Comparison of ENCODE assay signal across 8 cellular contexts in genomic region chr15:75335705-75336355, GRCh38. TPM values are rescaled to one million over a fixed set of nuclear protein-coding genes. Genes with fewer than 3 reads are reported as not detected.
DNase-seq lines count a peak whose midpoint lies in the region; ATAC-seq and TF ChIP-seq lines count a peak whose summit lies in the region.

Gene COMMD4, plus strand, starts transcription at chr15:75336063. Its CDS starts 27 bp downstream, at chr15:75336090.

- H3K4me3 Mint-ChIP-seq in activated CD8-positive, alpha-beta memory T cell treated with anti-CD3 and anti-CD28 coated beads, Interleukin-2, amount 10 ng/mL, durations not matched to agents 7 days and 5 days, result peak within 1 kb of the TSS; percentile 91
- peak within 1 kb of the TSS; percentile 92 for H3K4me3 Mint-ChIP-seq in endodermal cell

- H3K4me1 Mint-ChIP-seq in activated CD8-positive, alpha-beta memory T cell treated with anti-CD3 and anti-CD28 coated beads, Interleukin-2, amount 10 ng/mL, durations not matched to agents 7 days and 5 days, result peaks cover 21% of the 10 kb centered on the region
- peaks cover 14% of the 10 kb centered on the region for H3K4me1 Mint-ChIP-seq in endodermal cell

- H3K9ac ChIP-seq in endodermal cell (ENCODE audit: extremely low read depth, low read length, poor library complexity, severe bottlenecking) (peak within 1 kb of the TSS; percentile 83), mesenchymal stem cell (ENCODE audit: low read length) (peak within 1 kb of the TSS; percentile 95)

- H2BK12ac ChIP-seq in mesenchymal stem cell (ENCODE audit: low read length in 2 of 2), result no peak within 1 kb of the TSS

- H3K27ac Mint-ChIP-seq in activated CD8-positive, alpha-beta memory T cell treated with anti-CD3 and anti-CD28 coated beads, Interleukin-2, amount 10 ng/mL, durations not matched to agents 7 days and 5 days, result peak within 1 kb of the TSS; percentile 92
- peak within 1 kb of the TSS; percentile 98 for H3K27ac Mint-ChIP-seq in endodermal cell

- no peak within 1 kb of the TSS for H3K23ac ChIP-seq in mesenchymal stem cell (ENCODE audit: low read length in 2 of 2)

- peak; percentile 79 for DNase-seq in GM13976 (ENCODE audit: low spot score)
- peak; percentile 92 for DNase-seq in HS-27A (ENCODE audit: low read depth)
- DNase-seq in NOMO-1 treated with dmso at 0.1 percent for 144 hours (lab: John Stamatoyannopoulos, UW; ENCODE audit: unreplicated experiment), result peak; percentile 57
- peak; percentile 92 for DNase-seq in activated CD8-positive, alpha-beta memory T cell treated with anti-CD3 and anti-CD28 coated beads, Interleukin-2, amount 10 ng/mL, durations not matched to agents 7 days and 5 days
- peak; percentile 99 for DNase-seq in endodermal cell
- peak; percentile 95 for DNase-seq in mesenchymal stem cell
- DNase-seq in stimulated activated CD8-positive, alpha-beta memory T cell treated with anti-CD3 and anti-CD28 coated beads, Interleukin-12 subunit alpha, Interleukin-12 subunit beta, amount 100 ng/mL, for 1 hour (ENCODE audit: low read depth), result peak; percentile 42

- H3K79me1 ChIP-seq in mesenchymal stem cell (replicated peaks; ENCODE audit: low read length, poor library complexity, severe bottlenecking), result peaks cover 15% of the 10 kb centered on the region

- TF ChIP-seq CTCF in GM13976 (IDR thresholded peaks at IDR 0.05; ENCODE audit: borderline replicate concordance, control extremely low read depth, extremely low read depth, insufficient read depth, missing control alignments) (no peak), endodermal cell (conservative IDR thresholded peaks at IDR 0.05) (no peak)

- H3K9me3 ChIP-seq in endodermal cell (ENCODE audit: control insufficient read depth, low read length) (no peaks in the 10 kb centered on the region), mesenchymal stem cell (ENCODE audit: control insufficient read depth, low read length) (no peaks in the 10 kb centered on the region)

- H3K14ac ChIP-seq in mesenchymal stem cell (ENCODE audit: low read length in 2 of 2), result no peak within 1 kb of the TSS

- peak within 1 kb of the TSS in 1 of 2 experiments; percentile 40 for H3K4ac ChIP-seq in mesenchymal stem cell (ENCODE audit: low read depth in 1 of 2, low read length in 2 of 2)

- no peak within 1 kb of the TSS for H2BK15ac ChIP-seq in mesenchymal stem cell (ENCODE audit: low read depth, poor library complexity, severe bottlenecking)

- H3K27ac ChIP-seq in endodermal cell (ENCODE audit: low read depth, low read length) (peak within 1 kb of the TSS; percentile 52), mesenchymal stem cell (ENCODE audit: low read length, poor library complexity, severe bottlenecking) (no peak within 1 kb of the TSS)

- peak within 1 kb of the TSS; percentile 2 for H2AFZ ChIP-seq in mesenchymal stem cell (ENCODE audit: low read depth, low read length)

- no peak within 1 kb of the TSS for H4K91ac ChIP-seq in mesenchymal stem cell (ENCODE audit: low read length)

- H3K4me2 ChIP-seq in mesenchymal stem cell (ENCODE audit: low read length, poor library complexity, severe bottlenecking), result peak within 1 kb of the TSS; percentile 68

- no peaks in the 10 kb centered on the region for H3K4me1 ChIP-seq in endodermal cell (ENCODE audit: control insufficient read depth, insufficient read depth, low read length)
- peaks cover 13% of the 10 kb centered on the region for H3K4me1 ChIP-seq in mesenchymal stem cell (ENCODE audit: control insufficient read depth, insufficient read depth, low read depth, low read length)

- H2AK5ac ChIP-seq in mesenchymal stem cell (ENCODE audit: low read length, severe bottlenecking), result peak within 1 kb of the TSS; percentile 19

- peak within 1 kb of the TSS; percentile 11 for H2BK120ac ChIP-seq in mesenchymal stem cell (ENCODE audit: low read depth, low read length)

- peak within 1 kb of the TSS; percentile 79 for H4K8ac ChIP-seq in mesenchymal stem cell (ENCODE audit: low read length)

- H3K36me3 ChIP-seq in endodermal cell (ENCODE audit: control insufficient read depth, insufficient read depth, low read length) (peaks cover 18% of the 10 kb centered on the region), mesenchymal stem cell (ENCODE audit: control insufficient read depth in 1 of 2, insufficient read depth in 2 of 2, low read depth in 1 of 2, low read length in 2 of 2) (peaks cover 24 to 25% of the 10 kb centered on the region in 2 experiments)

- in situ Hi-C loops in GM13976 (cut with MboI; ENCODE audit: low sequenced_read_pairs, unreplicated experiment), result no loop called here

- H3K36me3 Mint-ChIP-seq in activated CD8-positive, alpha-beta memory T cell treated with anti-CD3 and anti-CD28 coated beads, Interleukin-2, amount 10 ng/mL, durations not matched to agents 7 days and 5 days, result peaks cover 2% of the 10 kb centered on the region
- H3K36me3 Mint-ChIP-seq in endodermal cell (ENCODE audit: low read depth), result peaks cover 14% of the 10 kb centered on the region

- peak within 1 kb of the TSS in 1 of 2 experiments; percentile 41 for H3K18ac ChIP-seq in mesenchymal stem cell (ENCODE audit: low read depth in 1 of 2, low read length in 2 of 2)

- WGBS in endodermal cell (ENCODE audit: insufficient coverage in 1 of 2, insufficient read length in 1 of 2), 2 experiments, result 2 to 4% methylated on average over 27 to 42 of the region's 42 CpGs
- WGBS in mesenchymal stem cell, result 3% methylated on average over 42 of the region's 42 CpGs

- CTCF ChIA-PET in activated CD8-positive, alpha-beta memory T cell treated with anti-CD3 and anti-CD28 coated beads, Interleukin-2, amount 10 ng/mL, durations not matched to agents 7 days and 5 days (lab: Charles Lee), result interaction anchor here (1.4 to 3.2 kb wide), 3 partner anchors 33 to 315 kb away, joined by 3 to 11 read pairs (median 3); partner anchors contain the start of gene MAN2C1

- H3K9me3 Mint-ChIP-seq in activated CD8-positive, alpha-beta memory T cell treated with anti-CD3 and anti-CD28 coated beads, Interleukin-2, amount 10 ng/mL, durations not matched to agents 7 days and 5 days (ENCODE audit: low read depth), result no peaks in the 10 kb centered on the region
- no peaks in the 10 kb centered on the region for H3K9me3 Mint-ChIP-seq in endodermal cell

- peak; percentile 85 for ATAC-seq in activated CD8-positive, alpha-beta memory T cell treated with anti-CD3 and anti-CD28 coated beads, Interleukin-2, amount 10 ng/mL, durations not matched to agents 7 days and 5 days
- no peak for ATAC-seq in GM18517 (IDR thresholded peaks at IDR 0.05; ENCODE audit: unreplicated experiment)

- H3K4me3 ChIP-seq in endodermal cell (ENCODE audit: low read length) (peak within 1 kb of the TSS; percentile 87), mesenchymal stem cell (ENCODE audit: insufficient read depth in 1 of 2, low read depth in 1 of 2, low read length in 2 of 2) (peak within 1 kb of the TSS; percentile 59 to 95)

- H3K27me3 ChIP-seq in endodermal cell (ENCODE audit: control insufficient read depth, insufficient read depth, low read length, poor library complexity, severe bottlenecking) (no peaks in the 10 kb centered on the region), mesenchymal stem cell (ENCODE audit: control insufficient read depth in 1 of 2, insufficient read depth in 1 of 2, low read length in 2 of 2) (no peaks in the 10 kb centered on the region)

- no peak within 1 kb of the TSS for H2BK5ac ChIP-seq in mesenchymal stem cell (ENCODE audit: low read depth, low read length, poor library complexity, severe bottlenecking)

- H3K27me3 Mint-ChIP-seq in activated CD8-positive, alpha-beta memory T cell treated with anti-CD3 and anti-CD28 coated beads, Interleukin-2, amount 10 ng/mL, durations not matched to agents 7 days and 5 days, result peaks cover 3% of the 10 kb centered on the region
- H3K27me3 Mint-ChIP-seq in endodermal cell (ENCODE audit: insufficient read depth), result no peaks in the 10 kb centered on the region

RNA-seq across cellular contexts. Expression of gene COMMD4, which starts in this region (rescaled TPM):
- total RNA-seq in activated CD8-positive, alpha-beta memory T cell treated with anti-CD3 and anti-CD28 coated beads, Interleukin-2, amount 10 ng/mL, durations not matched to agents 7 days and 5 days, result 10 to 100 TPM; 76.6 to 80.7 TPM
- 100 to 1,000 TPM; 153 to 156 TPM for total RNA-seq in endodermal cell
- polyA plus RNA-seq in endodermal cell (2013, experiment 1 of 2), result 79.8 TPM
- 75.8 TPM for polyA plus RNA-seq in endodermal cell (2013, experiment 2 of 2)
- polyA plus RNA-seq in mesenchymal stem cell (2013, experiment 1 of 2), result 86.5 TPM
- 88.6 TPM for polyA plus RNA-seq in mesenchymal stem cell (2013, experiment 2 of 2)

Comparison
In these comparisons a context has a peak if more than half of its experiments do, and no peak if none do; other contexts are left out.
1. DNase-seq: peak in every context shown above with its lines; median percentile 99 in endodermal cell; 95 in mesenchymal stem cell; 92 in HS-27A; 92 in activated CD8-positive, alpha-beta memory T cell treated with anti-CD3 and anti-CD28 coated beads, Interleukin-2, amount 10 ng/mL, durations not matched to agents 7 days and 5 days; 79 in GM13976; 57 in NOMO-1 treated with dmso at 0.1 percent for 144 hours; 42 in stimulated activated CD8-positive, alpha-beta memory T cell treated with anti-CD3 and anti-CD28 coated beads, Interleukin-12 subunit alpha, Interleukin-12 subunit beta, amount 100 ng/mL, for 1 hour.